Comparison of ENCODE assay signal across 17 cellular contexts in genomic region chr9:22216730-22217160, GRCh38.
DNase-seq lines count a peak whose midpoint lies in the region; ATAC-seq lines count a peak whose summit lies in the region.
"Had no signal": no experiment of that assay in that cellular context is flagged by ENCODE, and none has a peak within 500 bp of the region (broad histone marks: within the 10 kb centered on the region; RNA-seq: fewer than 3 reads in every experiment).

No MANE protein-coding gene starts in this region.

- no peak overlapping the region for H3K4me3 Mint-ChIP-seq in activated CD4-positive, alpha-beta T cell treated with anti-CD3 and anti-CD28 coated beads, Interleukin-2, amount 10 ng/mL, durations not matched to agents 24 days and 14 days
- H3K4me3 Mint-ChIP-seq: activated naive CD8-positive, alpha-beta T cell treated with anti-CD3 and anti-CD28 coated beads, Interleukin-2, amount 10 ng/mL, durations not matched to agents 7 days and 5 days; naive thymus-derived CD4-positive, alpha-beta T cell had no signal

- H3K4me1 Mint-ChIP-seq in activated CD4-positive, alpha-beta T cell treated with anti-CD3 and anti-CD28 coated beads, Interleukin-2, amount 10 ng/mL, durations not matched to agents 24 days and 14 days, result peaks cover 7% of the 10 kb centered on the region

- intact Hi-C loops in activated CD4-positive, alpha-beta T cell treated with anti-CD3 and anti-CD28 coated beads, Interleukin-2, amount 10 ng/mL, durations not matched to agents 24 days and 14 days (cut with micrococcal nuclease), result no loop called here

- no peak overlapping the region for H3K27ac Mint-ChIP-seq in activated CD4-positive, alpha-beta T cell treated with anti-CD3 and anti-CD28 coated beads, Interleukin-2, amount 10 ng/mL, durations not matched to agents 24 days and 14 days
- H3K27ac Mint-ChIP-seq: activated naive CD8-positive, alpha-beta T cell treated with anti-CD3 and anti-CD28 coated beads, Interleukin-2, amount 10 ng/mL, durations not matched to agents 7 days and 5 days; naive thymus-derived CD4-positive, alpha-beta T cell had no signal

- ATAC-seq in esophagus mucosa, result peak; percentile 49
- ATAC-seq in HG02610 (IDR thresholded peaks at IDR 0.05; ENCODE audit: unreplicated experiment), result no peak
- ATAC-seq: left cardiac atrium; naive thymus-derived CD4-positive, alpha-beta T cell had no signal

- DNase-seq in DMS53 (lab: John Stamatoyannopoulos, UW) (peak; percentile 7), DMS53 treated with DMSO at 0.1 percent for 48 hours (lab: John Stamatoyannopoulos, UW; ENCODE audit: unreplicated experiment) (no peak), NCI-H774 (lab: John Stamatoyannopoulos, UW) (peak; percentile 19), skeletal muscle cell (ENCODE audit: low read depth) (peak; percentile 75)
- no peak for DNase-seq in activated naive CD4-positive, alpha-beta T cell treated with Interleukin-2 at 50 U/mL for 16 hours
- no peak for DNase-seq in activated CD4-positive, alpha-beta T cell treated with anti-CD3 and anti-CD28 coated beads, Interleukin-2, amount 10 ng/mL, durations not matched to agents 24 days and 14 days
- DNase-seq: activated CD8-positive, alpha-beta memory T cell treated with anti-CD3 and anti-CD28 coated beads, Interleukin-2, amount 50 U/mL, for 48 hours; activated naive CD8-positive, alpha-beta T cell treated with anti-CD3 and anti-CD28 coated beads, Interleukin-2, amount 10 ng/mL, durations not matched to agents 7 days and 5 days; Caco-2; dermis blood vessel endothelial cell; glutamatergic neuron; left cardiac atrium; naive thymus-derived CD4-positive, alpha-beta T cell; NCI-H226 had no signal

- H3K9me3 Mint-ChIP-seq in activated CD4-positive, alpha-beta T cell treated with anti-CD3 and anti-CD28 coated beads, Interleukin-2, amount 10 ng/mL, durations not matched to agents 24 days and 14 days, result peaks cover 3% of the 10 kb centered on the region

- peaks cover 24% of the 10 kb centered on the region for H3K27me3 Mint-ChIP-seq in activated CD4-positive, alpha-beta T cell treated with anti-CD3 and anti-CD28 coated beads, Interleukin-2, amount 10 ng/mL, durations not matched to agents 24 days and 14 days

- no peaks in the 10 kb centered on the region for H3K36me3 Mint-ChIP-seq in activated CD4-positive, alpha-beta T cell treated with anti-CD3 and anti-CD28 coated beads, Interleukin-2, amount 10 ng/mL, durations not matched to agents 24 days and 14 days (ENCODE audit: low read depth)
- H3K36me3 Mint-ChIP-seq: activated naive CD8-positive, alpha-beta T cell treated with anti-CD3 and anti-CD28 coated beads, Interleukin-2, amount 10 ng/mL, durations not matched to agents 7 days and 5 days; naive thymus-derived CD4-positive, alpha-beta T cell had no signal

- H3K4me3 ChIP-seq in skeletal muscle cell (ENCODE audit: low read depth, low read length), result no peak overlapping the region
- H3K4me3 ChIP-seq: thoracic aorta had no signal

Comparison
In these comparisons a context has a peak if more than half of its experiments do, and no peak if none do; other contexts are left out.
1. DNase-seq: peak in DMS53 (single experiment), NCI-H774 (single experiment) and skeletal muscle cell (single experiment); none in DMS53 treated with DMSO at 0.1 percent for 48 hours (single experiment), activated naive CD4-positive, alpha-beta T cell treated with Interleukin-2 at 50 U/mL for 16 hours (single experiment) and activated CD4-positive, alpha-beta T cell treated with anti-CD3 and anti-CD28 coated beads, Interleukin-2, amount 10 ng/mL, durations not matched to agents 24 days and 14 days (single experiment).